Comparison of ENCODE assay signal across 27 cellular contexts in the genomic region with DNA sequence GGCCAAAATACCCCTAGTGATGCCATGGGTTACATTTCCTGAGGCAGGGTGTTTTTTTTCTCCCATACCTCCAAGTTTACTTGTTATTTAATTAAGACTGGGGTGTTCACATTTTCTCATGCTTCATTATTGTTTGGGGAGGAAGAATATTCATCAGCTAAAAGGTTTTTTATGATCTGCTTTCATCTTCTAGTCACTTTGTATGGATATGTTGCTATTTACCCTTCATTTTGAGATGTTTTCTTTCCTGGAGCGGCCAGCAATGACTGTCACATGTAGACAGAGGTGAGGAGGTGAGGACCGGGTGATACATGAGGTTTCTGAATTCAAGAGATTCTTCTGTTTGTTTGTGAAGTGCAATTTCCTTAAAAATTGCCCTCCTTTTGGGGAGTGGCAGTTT.
"Had no signal": no experiment of that assay in that cellular context is flagged by ENCODE, and none has a peak within 500 bp of the region (broad histone marks: within the 10 kb centered on the region; RNA-seq: fewer than 3 reads in every experiment).

No MANE protein-coding gene starts in this region.

- H3K27ac Mint-ChIP-seq: activated CD8-positive, alpha-beta T cell treated with anti-CD3 and anti-CD28 coated beads for 36 hours; activated naive CD4-positive, alpha-beta T cell treated with anti-CD3 and anti-CD28 coated beads, Interleukin-2, amount 10 ng/mL, durations not matched to agents 7 days and 5 days; activated naive CD8-positive, alpha-beta T cell treated with anti-CD3 and anti-CD28 coated beads for 36 hours; activated T-cell treated with anti-CD3 and anti-CD28 coated beads, Interleukin-2, amount 50 U/mL, for 72 hours; activated T-helper 2 cell treated with anti-CD3 and anti-CD28 coated beads, Interferon-gamma antibody, Interleukin-2, Interleukin-4, amounts not matched to agents 10 μg/mL and 5 μg/mL and 100 μg/mL, durations not matched to agents 14 hours and 24 hours and 36 hours; T-helper 1 cell treated with Interleukin-12 subunit alpha and Interleukin-12 subunit beta and Interleukin-4 antibody, amounts not matched to agents 30 μg/mL and 1 μg/mL, for 36 hours had no signal

- H3K4me3 Mint-ChIP-seq: activated CD8-positive, alpha-beta T cell treated with anti-CD3 and anti-CD28 coated beads for 36 hours; activated naive CD4-positive, alpha-beta T cell treated with anti-CD3 and anti-CD28 coated beads, Interleukin-2, amount 10 ng/mL, durations not matched to agents 7 days and 5 days; activated naive CD8-positive, alpha-beta T cell treated with anti-CD3 and anti-CD28 coated beads for 36 hours; activated T-cell treated with anti-CD3 and anti-CD28 coated beads, Interleukin-2, amount 50 U/mL, for 72 hours; T-helper 1 cell treated with Interleukin-12 subunit alpha and Interleukin-12 subunit beta and Interleukin-4 antibody, amounts not matched to agents 30 μg/mL and 1 μg/mL, for 36 hours had no signal

- H3K9me3 ChIP-seq: Peyer's patch had no signal

- H3K27me3 ChIP-seq: brain microvascular endothelial cell, cardiac muscle cell, Peyer's patch, SJSA1 had no signal

- H3K9me3 Mint-ChIP-seq: activated CD8-positive, alpha-beta T cell treated with anti-CD3 and anti-CD28 coated beads for 36 hours; activated naive CD4-positive, alpha-beta T cell treated with anti-CD3 and anti-CD28 coated beads, Interleukin-2, amount 10 ng/mL, durations not matched to agents 7 days and 5 days; activated naive CD8-positive, alpha-beta T cell treated with anti-CD3 and anti-CD28 coated beads for 36 hours; activated T-cell treated with anti-CD3 and anti-CD28 coated beads, Interleukin-2, amount 50 U/mL, for 72 hours; activated T-helper 2 cell treated with anti-CD3 and anti-CD28 coated beads, Interferon-gamma antibody, Interleukin-2, Interleukin-4, amounts not matched to agents 10 μg/mL and 5 μg/mL and 100 μg/mL, durations not matched to agents 14 hours and 24 hours and 36 hours; T-helper 1 cell treated with Interleukin-12 subunit alpha and Interleukin-12 subunit beta and Interleukin-4 antibody, amounts not matched to agents 30 μg/mL and 1 μg/mL, for 36 hours had no signal

- H3K4me1 Mint-ChIP-seq: activated naive CD4-positive, alpha-beta T cell treated with anti-CD3 and anti-CD28 coated beads, Interleukin-2, amount 10 ng/mL, durations not matched to agents 7 days and 5 days; activated naive CD8-positive, alpha-beta T cell treated with anti-CD3 and anti-CD28 coated beads for 36 hours had no signal

- H3K4me1 ChIP-seq: Peyer's patch had no signal

- DNase-seq: activated CD4-positive, alpha-beta T cell treated with anti-CD3 and anti-CD28 coated beads for 4 hours; activated CD8-positive, alpha-beta memory T cell treated with anti-CD3 and anti-CD28 coated beads, Interleukin-2, amount 50 U/mL, for 4 hours; activated CD8-positive, alpha-beta T cell treated with anti-CD3 and anti-CD28 coated beads for 36 hours; activated gamma-delta T cell treated with Interleukin-2 at 50 U/mL for 16 hours; activated naive CD4-positive, alpha-beta T cell treated with anti-CD3 and anti-CD28 coated beads, Interleukin-2, amount 10 ng/mL, durations not matched to agents 7 days and 5 days; activated naive CD8-positive, alpha-beta T cell treated with anti-CD3 and anti-CD28 coated beads for 36 hours; activated T-cell treated with anti-CD3 and anti-CD28 coated beads, Interleukin-2, amount 50 U/mL, for 72 hours; brain microvascular endothelial cell; KG1; NCI-H1092 treated with DMSO at 0.1 percent for 48 hours; NCI-H1417 treated with DMSO at 0.1 percent for 48 hours; NCI-H1694; NCI-H2029; NCI-H2107; NCI-H2171 treated with DMSO at 0.1 percent for 48 hours; NCI-H345; NCI-H510A; NCI-H526 treated with DMSO at 0.1 percent for 48 hours; Peyer's patch; SHP77 had no signal

- H3K36me3 Mint-ChIP-seq: activated naive CD4-positive, alpha-beta T cell treated with anti-CD3 and anti-CD28 coated beads, Interleukin-2, amount 10 ng/mL, durations not matched to agents 7 days and 5 days had no signal

- ATAC-seq: activated CD4-positive, CD25-positive, alpha-beta regulatory T cell treated with anti-CD3 and anti-CD28 coated beads, Interleukin-2, amount 50 U/mL, for 24 hours; activated CD8-positive, alpha-beta T cell treated with anti-CD3 and anti-CD28 coated beads for 36 hours; activated T-cell treated with anti-CD3 and anti-CD28 coated beads, Interleukin-2, amount 50 U/mL, for 72 hours; SK-N-SH treated with all-trans-retinoic acid at 6 μM for 48 hours had no signal

- H3K4me3 ChIP-seq: cardiac muscle cell, Peyer's patch, SJSA1 had no signal

- H3K27ac ChIP-seq: brain microvascular endothelial cell, cardiac muscle cell, Peyer's patch, RWPE1, SJSA1 had no signal

- H3K36me3 ChIP-seq: brain microvascular endothelial cell, cardiac muscle cell, Peyer's patch, SJSA1 had no signal

- H3K27me3 Mint-ChIP-seq: activated CD8-positive, alpha-beta T cell treated with anti-CD3 and anti-CD28 coated beads for 36 hours; activated naive CD4-positive, alpha-beta T cell treated with anti-CD3 and anti-CD28 coated beads, Interleukin-2, amount 10 ng/mL, durations not matched to agents 7 days and 5 days; activated naive CD8-positive, alpha-beta T cell treated with anti-CD3 and anti-CD28 coated beads for 36 hours had no signal
